8 cellular contexts compared by ENCODE assay signal in the genomic region with DNA sequence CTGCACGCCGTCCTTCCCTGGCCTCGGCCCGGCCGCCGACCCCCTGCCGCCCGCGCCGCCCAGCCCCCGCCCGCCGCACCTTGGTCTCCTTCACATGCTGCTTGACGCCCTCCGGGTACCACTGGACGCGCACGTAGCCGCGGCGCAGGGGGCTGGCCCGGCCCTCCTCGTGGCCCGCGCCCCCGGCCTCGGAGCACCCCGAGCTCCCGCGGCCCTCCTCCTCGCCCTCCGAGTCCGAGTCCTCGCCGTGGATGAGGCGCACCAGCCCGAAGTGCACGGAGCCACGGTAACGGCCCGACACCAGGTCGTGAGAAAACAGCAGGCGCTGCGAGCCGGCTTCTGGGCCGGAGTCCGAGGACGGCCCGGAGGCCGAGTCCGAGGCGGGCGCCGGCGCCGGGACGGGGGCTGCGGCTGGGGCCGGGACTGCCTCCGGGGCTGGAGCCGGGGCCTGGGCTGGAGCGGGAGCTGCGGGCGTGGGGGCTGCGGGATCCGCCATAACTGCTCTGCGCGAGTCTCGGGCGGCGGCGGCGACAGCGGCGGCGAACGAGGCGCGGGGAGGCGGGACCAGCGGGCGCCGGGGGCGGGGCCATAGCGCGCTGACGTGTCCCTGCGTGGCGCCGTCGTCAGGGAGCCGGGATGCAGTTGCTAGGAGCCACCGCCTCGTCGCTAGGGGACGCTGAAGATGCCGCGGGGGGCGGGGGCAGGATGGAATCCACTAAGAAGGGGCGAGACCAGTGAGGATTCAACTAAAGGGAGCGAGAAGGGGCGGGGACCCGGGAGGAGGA. TPM values are rescaled to one million over a fixed set of nuclear protein-coding genes. Genes with fewer than 3 reads are reported as not detected.
DNase-seq lines count a peak whose midpoint lies in the region; ATAC-seq and FAIRE-seq lines count a peak whose summit lies in the region.

Gene UBE2O, minus strand, starts transcription at position 507 of the 785 bp plus-strand sequence. Its CDS starts 11 bp downstream, at position 496.

- H3K4me3 Mint-ChIP-seq in natural killer cell treated with Interleukin-12 subunit alpha and Interleukin-12 subunit beta and Interleukin-15 and Interleukin-18, amount 100 ng/mL, for 72 hours, result peak within 1 kb of the TSS; percentile 88

- no peaks in the 10 kb centered on the region for H3K36me3 Mint-ChIP-seq in natural killer cell treated with Interleukin-12 subunit alpha and Interleukin-12 subunit beta and Interleukin-15 and Interleukin-18, amount 100 ng/mL, for 72 hours

- FAIRE-seq in RCC 7860 (lab: Jason Lieb, UNC), result no peak

- H3K36me3 ChIP-seq in KOPT-K1 (ENCODE audit: insufficient read depth, low read length), result no peaks in the 10 kb centered on the region

- H3K27ac ChIP-seq in KOPT-K1 (ENCODE audit: low read depth, low read length, poor library complexity, severe bottlenecking), result peak within 1 kb of the TSS; percentile 63

- peak within 1 kb of the TSS; percentile 7 to 46 for H3K27ac Mint-ChIP-seq in natural killer cell treated with Interleukin-12 subunit alpha and Interleukin-12 subunit beta and Interleukin-15 and Interleukin-18, amount 100 ng/mL, for 72 hours

- ATAC-seq in GM21619 (IDR thresholded peaks at IDR 0.05; ENCODE audit: unreplicated experiment), result peak; percentile 84
- peak; percentile 96 to 98 for ATAC-seq in natural killer cell treated with Interleukin-12 subunit alpha and Interleukin-12 subunit beta and Interleukin-15 and Interleukin-18, amount 100 ng/mL, for 72 hours

- DNase-seq in DMS53 (lab: John Stamatoyannopoulos, UW) (peak; percentile 97), RCC 7860 (ENCODE audit: low spot score) (peak; percentile 78), activated T-helper 1 cell treated with Interleukin-2 at 50 U/mL for 16 hours (ENCODE audit: low read depth) (peak; percentile 89), fibroblast of peridontal ligament (ENCODE audit: extremely low read depth) (peak; percentile 72)
- DNase-seq in natural killer cell treated with Interleukin-12 subunit alpha and Interleukin-12 subunit beta and Interleukin-15 and Interleukin-18, amount 100 ng/mL, for 72 hours (ENCODE audit: low spot score), result peak; percentile 93
- peak; percentile 88 for DNase-seq in stimulated activated naive CD4-positive, alpha-beta T cell treated with Interleukin-2 at 50 U/mL for 16 hours (lab: John Stamatoyannopoulos, UW)

- H3K4me1 Mint-ChIP-seq in natural killer cell treated with Interleukin-12 subunit alpha and Interleukin-12 subunit beta and Interleukin-15 and Interleukin-18, amount 100 ng/mL, for 72 hours (ENCODE audit: low read depth in 2 of 2), result peaks cover 36 to 38% of the 10 kb centered on the region in 2 donors

- H3K27me3 Mint-ChIP-seq in natural killer cell treated with Interleukin-12 subunit alpha and Interleukin-12 subunit beta and Interleukin-15 and Interleukin-18, amount 100 ng/mL, for 72 hours, result no peaks in the 10 kb centered on the region

- H3K9me3 Mint-ChIP-seq in natural killer cell treated with Interleukin-12 subunit alpha and Interleukin-12 subunit beta and Interleukin-15 and Interleukin-18, amount 100 ng/mL, for 72 hours, result no peaks in the 10 kb centered on the region

- no peaks in the 10 kb centered on the region for H3K9me3 ChIP-seq in KOPT-K1 (ENCODE audit: insufficient read depth, low read length, poor library complexity, severe bottlenecking)

RNA-seq across cellular contexts. Expression of gene UBE2O, which starts in this region (rescaled TPM):
- total RNA-seq in natural killer cell treated with Interleukin-12 subunit alpha and Interleukin-12 subunit beta and Interleukin-15 and Interleukin-18, amount 100 ng/mL, for 72 hours, result 10 to 100 TPM; 46.7 to 66.9 TPM

Comparison
In these comparisons a context has a peak if more than half of its experiments do, and no peak if none do; other contexts are left out.
1. Peak in every context shown above with its lines: DNase-seq, ATAC-seq and H3K27ac ChIP-seq.